Comparison of ENCODE assay signal across 8 cellular contexts in the genomic region with DNA sequence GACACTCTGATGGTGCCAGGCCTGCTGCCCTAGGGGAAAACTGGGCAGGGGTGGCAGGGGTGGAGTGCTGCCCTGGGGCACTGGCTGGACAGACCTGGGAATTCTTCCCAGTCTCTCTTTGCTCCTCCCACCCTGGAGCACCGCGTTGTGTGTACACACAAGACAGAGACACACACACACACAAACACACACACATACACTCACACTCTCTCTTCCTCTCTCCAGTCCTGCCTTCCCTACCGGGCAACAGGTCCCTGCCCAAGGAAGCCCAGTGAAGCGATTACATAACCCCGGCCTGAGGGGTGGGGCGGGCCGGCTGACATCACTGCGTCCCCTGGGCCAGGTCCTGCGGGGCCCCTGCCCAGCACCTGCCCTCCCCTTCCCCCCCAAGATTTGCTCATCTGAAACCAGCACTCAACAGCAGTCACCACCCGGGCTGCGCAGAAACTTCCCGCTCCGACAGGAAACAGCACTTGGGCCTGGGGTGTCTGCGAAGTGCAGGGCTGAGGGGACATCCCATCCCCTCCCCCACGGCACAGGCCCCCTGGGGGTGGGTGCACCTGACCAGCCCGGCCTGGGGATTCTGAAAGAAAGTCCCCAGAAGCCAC. TPM values are rescaled to one million over a fixed set of nuclear protein-coding genes. Genes with fewer than 3 reads are reported as not detected.
DNase-seq lines count a peak whose midpoint lies in the region; ATAC-seq and TF ChIP-seq lines count a peak whose summit lies in the region.

No MANE protein-coding gene starts in this region.

- intact Hi-C loops in CD4-positive, alpha-beta T cell (cut with DNase I, micrococcal nuclease): loop anchor here (5.0 kb wide), 1 partner anchor 33 kb away; a partner anchor contains a TSS

- CTCF ChIA-PET in CD4-positive, alpha-beta T cell (lab: Charles Lee): no interaction called here

- peaks cover 30% of the 10 kb centered on the region for H3K4me1 Mint-ChIP-seq in CD4-positive, alpha-beta T cell (ENCODE audit: low read depth)
- H3K4me1 Mint-ChIP-seq in effector memory CD8-positive, alpha-beta T cell (ENCODE audit: low read depth in 2 of 2): peaks cover 33 to 41% of the 10 kb centered on the region in 2 donors
- H3K4me1 Mint-ChIP-seq in stimulated activated naive B cell treated with anti-CD40 and anti-IgM and Interleukin-4, amounts not matched to agents 10 μg/mL and 1 μg/mL and 100 μg/mL, for 72 hours: peaks cover 43 to 83% of the 10 kb centered on the region in 2 donors

- peaks cover 31% of the 10 kb centered on the region for H3K36me3 Mint-ChIP-seq in CD4-positive, alpha-beta T cell (ENCODE audit: low read depth)
- H3K36me3 Mint-ChIP-seq in effector memory CD8-positive, alpha-beta T cell (ENCODE audit: insufficient read depth): peaks cover 72% of the 10 kb centered on the region
- H3K36me3 Mint-ChIP-seq in stimulated activated naive B cell treated with anti-CD40 and anti-IgM and Interleukin-4, amounts not matched to agents 10 μg/mL and 1 μg/mL and 100 μg/mL, for 72 hours: peaks cover 14 to 35% of the 10 kb centered on the region in 2 donors

- H3K27me3 ChIP-seq in CD4-positive, alpha-beta T cell (ENCODE audit: control insufficient read depth, insufficient read depth, low read length): no peaks in the 10 kb centered on the region

- no peak for TF ChIP-seq CTCF in CD4-positive, alpha-beta T cell (IDR thresholded peaks at IDR 0.05)

- H3K27ac ChIP-seq in CD4-positive, alpha-beta T cell (ENCODE audit: low read depth, low read length): peak overlapping the region; percentile 83

- peak overlapping the region; percentile 85 for H3K27ac Mint-ChIP-seq in CD4-positive, alpha-beta T cell
- peak overlapping the region; percentile 79 to 96 for H3K27ac Mint-ChIP-seq in effector memory CD8-positive, alpha-beta T cell
- peak overlapping the region; percentile 90 for H3K27ac Mint-ChIP-seq in stimulated activated naive B cell treated with anti-CD40 and anti-IgM and Interleukin-4, amounts not matched to agents 10 μg/mL and 1 μg/mL and 100 μg/mL, for 72 hours

- DNase-seq in CD4-positive, alpha-beta T cell: peak in 9 of 10 experiments; percentile 44 to 71 (median 56)
- DNase-seq in H4 (ENCODE audit: low spot score) (peak; percentile 84), NCI-H2196 treated with DMSO at 0.1 percent for 48 hours (lab: John Stamatoyannopoulos, UW; ENCODE audit: unreplicated experiment) (peak; percentile 83), medulla oblongata (ENCODE audit: extremely low spot score) (peak; percentile 89), DMS153 (lab: John Stamatoyannopoulos, UW) (no peak)
- peak; percentile 65 to 69 for DNase-seq in activated CD4-positive, alpha-beta T cell treated with anti-CD3 and anti-CD28 coated beads, Interleukin-2, amount 50 U/mL, for 48 hours
- DNase-seq in effector memory CD8-positive, alpha-beta T cell: peak; percentile 43 to 55 (median 43)
- DNase-seq in stimulated activated naive B cell treated with anti-CD40 and anti-IgM and Interleukin-4, amounts not matched to agents 10 μg/mL and 1 μg/mL and 100 μg/mL, for 72 hours: peak; percentile 73

- ATAC-seq in CD4-positive, alpha-beta T cell (ENCODE audit: poor library complexity): peak; percentile 29
- ATAC-seq in effector memory CD8-positive, alpha-beta T cell (replicated peaks): peak; percentile 11
- ATAC-seq in stimulated activated naive B cell treated with anti-CD40 and anti-IgM and Interleukin-4, amounts not matched to agents 10 μg/mL and 1 μg/mL and 100 μg/mL, for 72 hours (replicated peaks): peak; percentile 31 to 39

- no peaks in the 10 kb centered on the region for H3K27me3 Mint-ChIP-seq in CD4-positive, alpha-beta T cell
- no peaks in the 10 kb centered on the region for H3K27me3 Mint-ChIP-seq in effector memory CD8-positive, alpha-beta T cell
- no peaks in the 10 kb centered on the region for H3K27me3 Mint-ChIP-seq in stimulated activated naive B cell treated with anti-CD40 and anti-IgM and Interleukin-4, amounts not matched to agents 10 μg/mL and 1 μg/mL and 100 μg/mL, for 72 hours

- POLR2A ChIA-PET in CD4-positive, alpha-beta T cell (lab: Charles Lee): interaction anchor here (0.6 to 3.7 kb wide), 5 partner anchors 8 to 45 kb away, joined by 3 to 18 read pairs (median 5); a partner anchor contains a TSS

- no peaks in the 10 kb centered on the region for H3K9me3 Mint-ChIP-seq in CD4-positive, alpha-beta T cell
- no peaks in the 10 kb centered on the region for H3K9me3 Mint-ChIP-seq in effector memory CD8-positive, alpha-beta T cell
- H3K9me3 Mint-ChIP-seq in stimulated activated naive B cell treated with anti-CD40 and anti-IgM and Interleukin-4, amounts not matched to agents 10 μg/mL and 1 μg/mL and 100 μg/mL, for 72 hours: no peaks in the 10 kb centered on the region

- H3K4me3 Mint-ChIP-seq in CD4-positive, alpha-beta T cell: peak overlapping the region; percentile 90
- peak overlapping the region; percentile 81 to 83 for H3K4me3 Mint-ChIP-seq in effector memory CD8-positive, alpha-beta T cell
- peak overlapping the region; percentile 86 to 88 for H3K4me3 Mint-ChIP-seq in stimulated activated naive B cell treated with anti-CD40 and anti-IgM and Interleukin-4, amounts not matched to agents 10 μg/mL and 1 μg/mL and 100 μg/mL, for 72 hours

- no peaks in the 10 kb centered on the region for H3K9me3 ChIP-seq in CD4-positive, alpha-beta T cell (ENCODE audit: control insufficient read depth, low read length)

RNA-seq across cellular contexts. Expression of a gene that starts 1.2 kb away (rescaled TPM):
- 100 to 1,000 TPM; 325 to 347 TPM for total RNA-seq in CD4-positive, alpha-beta T cell
- total RNA-seq in H4 (2014; rRNA removed; shearing (Covaris generic)): 33.9 and 49.6 TPM in 2 replicates

RNA-seq across cellular contexts. Expression of a gene that starts 34.3 kb away (rescaled TPM):
- 10 to 100 TPM; 44.4 to 44.9 TPM for total RNA-seq in CD4-positive, alpha-beta T cell
- total RNA-seq in H4 (2014; rRNA removed; shearing (Covaris generic)): 37.6 and 40.1 TPM in 2 replicates

RNA-seq across cellular contexts. Expression of a gene that starts 46.3 kb away (rescaled TPM):
- 10 to 100 TPM; 96.4 to 97.3 TPM for total RNA-seq in CD4-positive, alpha-beta T cell
- 3.8 and 9.0 TPM in 2 replicates for total RNA-seq in H4 (2014; rRNA removed; shearing (Covaris generic))

RNA-seq across cellular contexts. Expression of a gene that starts 46.9 kb away (rescaled TPM):
- 10 to 100 TPM; 17.4 to 17.9 TPM for total RNA-seq in CD4-positive, alpha-beta T cell
- 1.3 and 4.2 TPM in 2 replicates for total RNA-seq in H4 (2014; rRNA removed; shearing (Covaris generic))
